8 cellular contexts compared by ENCODE assay signal in the genomic region with DNA sequence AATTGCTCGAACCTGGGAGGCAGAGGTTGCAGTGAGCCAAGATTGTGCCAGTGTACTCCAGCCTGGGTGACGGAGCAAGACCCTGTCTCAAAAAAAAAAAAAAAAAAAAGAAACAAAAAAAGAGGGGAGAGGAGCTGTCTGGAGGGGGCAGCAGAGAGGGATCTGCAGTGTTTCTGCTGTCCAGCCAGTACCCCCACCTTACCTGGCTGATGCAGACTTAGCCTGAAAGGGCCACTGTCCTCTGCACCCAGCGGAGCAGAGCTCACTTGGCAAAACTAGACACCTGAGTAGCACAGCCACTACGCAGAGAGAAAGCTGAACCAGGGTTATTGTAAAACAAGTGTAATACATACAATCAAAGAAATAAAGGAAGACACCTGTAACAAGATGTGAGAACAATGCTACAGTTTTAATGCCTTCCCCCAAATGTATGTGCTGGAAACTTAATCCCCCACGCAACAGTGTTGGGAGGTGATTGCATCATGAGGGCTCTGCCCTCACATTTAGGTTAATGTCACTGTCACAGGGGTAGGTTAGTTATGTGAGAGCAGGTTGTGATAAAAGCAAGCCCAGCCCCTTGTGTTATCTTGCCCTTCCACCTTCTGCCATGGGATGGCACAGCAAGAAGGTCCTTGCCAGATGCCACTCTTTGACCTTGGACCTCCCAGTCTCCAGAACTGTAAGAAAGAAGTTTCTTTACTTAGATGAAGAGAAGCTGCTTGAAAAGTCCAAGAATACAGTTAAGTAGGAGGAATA.
DNase-seq lines count a peak whose midpoint lies in the region; ATAC-seq, FAIRE-seq and TF ChIP-seq lines count a peak whose summit lies in the region.

No MANE protein-coding gene starts in this region.

- DNase-seq in D721Med (ENCODE audit: insufficient read length, low spot score) (no peak), GM23338 (ENCODE audit: low spot score) (peak; percentile 62), WERI-Rb-1 (peak; percentile 50), keratinocyte (ENCODE audit: low read depth, low spot score) (no peak), mucosa of descending colon (no peak), NCI-H446 treated with DMSO at 0.1 percent for 48 hours (lab: John Stamatoyannopoulos, UW) (no peak), GM20000 (ENCODE audit: low spot score) (no peak)

- dilution Hi-C loops in keratinocyte (cut with MboI; ENCODE audit: extremely low pct_ligation_motif_present, low sequenced_read_pairs): no loop called here

- H3K4me3 ChIP-seq in GM23338: no peak overlapping the region
- no peak overlapping the region for H3K4me3 ChIP-seq in WERI-Rb-1 (ENCODE audit: low read depth, low read length)
- H3K4me3 ChIP-seq in keratinocyte (ENCODE audit: control insufficient read depth in 2 of 3, extremely low read depth in 1 of 3, insufficient read depth in 2 of 3, low read depth in 1 of 3, low read length in 3 of 3): no peak overlapping the region
- H3K4me3 ChIP-seq in mucosa of descending colon: no peak overlapping the region

- H3K27ac Mint-ChIP-seq in GM23338: peak overlapping the region; percentile 37; the same call in 1 of the 2 replicates

- H3K36me3 Mint-ChIP-seq in GM23338 (ENCODE audit: low read depth): peaks cover 12% of the 10 kb centered on the region

- no peaks in the 10 kb centered on the region for H3K36me3 ChIP-seq in GM23338 (ENCODE audit: insufficient read depth)
- peaks cover 43% of the 10 kb centered on the region for H3K36me3 ChIP-seq in WERI-Rb-1
- peaks cover 8 to 9% of the 10 kb centered on the region in 2 experiments for H3K36me3 ChIP-seq in keratinocyte (ENCODE audit: control insufficient read depth in 2 of 2, extremely low read depth in 1 of 2, insufficient read depth in 2 of 2, low read length in 2 of 2)
- no peaks in the 10 kb centered on the region for H3K36me3 ChIP-seq in mucosa of descending colon (ENCODE audit: low read depth)

- no peaks in the 10 kb centered on the region for H3K9me2 ChIP-seq in GM23338 (ENCODE audit: insufficient read depth)

- TF ChIP-seq CTCF in D721Med (IDR thresholded peaks at IDR 0.05; ENCODE audit: insufficient read depth, missing control alignments): peak; percentile 4
- TF ChIP-seq CTCF in GM23338 (conservative IDR thresholded peaks at IDR 0.05; ENCODE audit: low read depth in 2 of 2): peak; percentile 41 to 57
- TF ChIP-seq CTCF in WERI-Rb-1 (IDR thresholded peaks at IDR 0.05; ENCODE audit: low read depth, low read length): peak; percentile 66
- peak in 2 of 3 experiments; percentile 18 to 26 for TF ChIP-seq CTCF in keratinocyte (optimal IDR thresholded peaks at IDR 0.05 in 1 of 3, IDR thresholded peaks at IDR 0.05 in 1 of 3, conservative IDR thresholded peaks at IDR 0.05 in 1 of 3; ENCODE audit: extremely low read depth in 1 of 3, insufficient read depth in 2 of 3, low read length in 3 of 3)
- TF ChIP-seq CTCF in mucosa of descending colon (IDR thresholded peaks at IDR 0.05): no peak
- no peak for TF ChIP-seq CTCF in GM20000 (IDR thresholded peaks at IDR 0.05; ENCODE audit: extremely low read depth, missing control alignments)

- intact Hi-C loops in mucosa of descending colon (cut with DNase I, micrococcal nuclease): no loop called here

- H3K4me3 Mint-ChIP-seq in GM23338: no peak overlapping the region

- H3K27me3 ChIP-seq in GM23338 (ENCODE audit: insufficient read depth) (no peaks in the 10 kb centered on the region), WERI-Rb-1 (ENCODE audit: insufficient read depth, low read depth, severe bottlenecking) (no peaks in the 10 kb centered on the region), keratinocyte (ENCODE audit: control insufficient read depth, extremely low read depth, insufficient read depth, low read length) (no peaks in the 10 kb centered on the region)

- no peak overlapping the region for H2AFZ ChIP-seq in GM23338
- H2AFZ ChIP-seq in keratinocyte (ENCODE audit: control insufficient read depth, low read length): no peak overlapping the region

- no peak overlapping the region for H3K9ac ChIP-seq in keratinocyte (ENCODE audit: control insufficient read depth, extremely low read depth, insufficient read depth, low read length)

- no peak for FAIRE-seq in D721Med (lab: Jason Lieb, UNC)
- no peak for FAIRE-seq in keratinocyte (lab: Jason Lieb, UNC)

- H3K9me1 ChIP-seq in keratinocyte (ENCODE audit: control insufficient read depth, extremely low read depth, insufficient read depth, low read length): no peaks in the 10 kb centered on the region

- H3F3A ChIP-seq in GM23338 (replicated peaks; ENCODE audit: low read depth): no peaks in the 10 kb centered on the region

- H3K4me2 ChIP-seq in GM23338 (no peak overlapping the region), keratinocyte (ENCODE audit: control insufficient read depth, extremely low read depth, insufficient read depth, low read depth, low read length) (no peak overlapping the region)

- H3K9me3 ChIP-seq in WERI-Rb-1 (ENCODE audit: severe bottlenecking): no peaks in the 10 kb centered on the region
- no peaks in the 10 kb centered on the region for H3K9me3 ChIP-seq in keratinocyte (ENCODE audit: control insufficient read depth, low read depth, low read length)
- no peaks in the 10 kb centered on the region for H3K9me3 ChIP-seq in mucosa of descending colon

- H3K79me2 ChIP-seq in GM23338 (replicated peaks; ENCODE audit: insufficient read depth) (no peaks in the 10 kb centered on the region), keratinocyte (ENCODE audit: control insufficient read depth, insufficient read depth, low read length) (no peaks in the 10 kb centered on the region)

- peaks cover 3% of the 10 kb centered on the region for H3K27me3 Mint-ChIP-seq in GM23338 (ENCODE audit: insufficient read depth, low read depth, poor library complexity)

- H3K4me1 Mint-ChIP-seq in GM23338: peaks cover 29% of the 10 kb centered on the region

- H4K20me1 ChIP-seq in GM23338 (replicated peaks; ENCODE audit: insufficient read depth): no peaks in the 10 kb centered on the region
- no peaks in the 10 kb centered on the region for H4K20me1 ChIP-seq in keratinocyte (ENCODE audit: control insufficient read depth, extremely low read depth, insufficient read depth, low read length)

- H3K27ac ChIP-seq in GM23338 (ENCODE audit: low read depth): no peak overlapping the region
- H3K27ac ChIP-seq in WERI-Rb-1: no peak overlapping the region
- no peak overlapping the region for H3K27ac ChIP-seq in keratinocyte (ENCODE audit: control insufficient read depth, insufficient read depth, low read length)

- H3K4me1 ChIP-seq in GM23338 (ENCODE audit: insufficient read depth) (0 out of 2 replicates have a peak, but pooled peaks cover 9% of the 10 kb centered on the region), keratinocyte (ENCODE audit: control insufficient read depth, extremely low read depth, insufficient read depth, low read length) (peaks cover 21% of the 10 kb centered on the region), mucosa of descending colon (ENCODE audit: low read depth) (peaks cover 10% of the 10 kb centered on the region)

- no peaks in the 10 kb centered on the region for H3K9me3 Mint-ChIP-seq in GM23338

- ATAC-seq in GM23338: peak; percentile 28
- no peak for ATAC-seq in mucosa of descending colon
- no peak for ATAC-seq in GM18858 (IDR thresholded peaks at IDR 0.05; ENCODE audit: unreplicated experiment)

TF ChIP-seq in GM23338, 12 proteins besides CTCF, POLR2A, EP300 and RAD21 (continues in another document):
- no peak for TF ChIP-seq CREB1 (CRISPR knock-in tag; IDR thresholded peaks at IDR 0.05; ENCODE audit: low read depth)
- TF ChIP-seq NANOG (IDR thresholded peaks at IDR 0.05; ENCODE audit: borderline replicate concordance): no peak
- TF ChIP-seq POLR2AphosphoS5 (IDR thresholded peaks at IDR 0.05; ENCODE audit: low read depth): no peak
- TF ChIP-seq STAT1 (IDR thresholded peaks at IDR 0.05; ENCODE audit: unreplicated experiment): no peak
- no peak for TF ChIP-seq REST (IDR thresholded peaks at IDR 0.05; ENCODE audit: unreplicated experiment)

Comparison
In these comparisons a context has a peak if more than half of its experiments do, and no peak if none do; other contexts are left out.
1. DNase-seq: peak in GM23338 (single experiment) and WERI-Rb-1 (single experiment); none in D721Med (single experiment), keratinocyte (single experiment), mucosa of descending colon (0 of 3), NCI-H446 treated with DMSO at 0.1 percent for 48 hours (single experiment) and GM20000 (single experiment).
2. CTCF ChIP-seq: peak in D721Med (single experiment), GM23338 (2 of 2), WERI-Rb-1 (single experiment) and keratinocyte (2 of 3); none in mucosa of descending colon (single experiment) and GM20000 (single experiment).